ENCODE assay signal across 8 cellular contexts in genomic region chr2:68467077-68467960, GRCh38. TPM values are rescaled to one million over a fixed set of nuclear protein-coding genes. Genes with fewer than 3 reads are reported as not detected.
A peak's percentile ranks its signal among the peaks of the same experiment; 100 is the strongest.
DNase-seq lines count a peak whose midpoint lies in the region; ATAC-seq and TF ChIP-seq lines count a peak whose summit lies in the region.

TSS of gene APLF (plus strand) at chr2:68467585. CDS start at chr2:68467732, 147 bp downstream.
TSS of gene FBXO48 (minus strand) at chr2:68467294. CDS start at chr2:68465145, 2,149 bp downstream.

- no peaks in the 10 kb centered on the region for H3K27me3 Mint-ChIP-seq in IgD-negative memory B cell

- peaks cover 16 to 23% (median 22%) of the 10 kb centered on the region in 3 donors for H3K4me1 Mint-ChIP-seq in IgD-negative memory B cell

- DNase-seq in DMS153 (lab: John Stamatoyannopoulos, UW) (peak; percentile 99), OCI-M1 (lab: John Stamatoyannopoulos, UW) (peak; percentile 98), activated T-cell treated with anti-CD3 and anti-CD28 coated beads for 48 hours (ENCODE audit: low read depth) (peak; percentile 92), epithelial cell of esophagus (ENCODE audit: low read depth) (peak; percentile 99), middle frontal gyrus (ENCODE audit: extremely low spot score, low spot score) (peak; percentile 94)
- DNase-seq in stimulated activated CD8-positive, alpha-beta memory T cell treated with anti-CD3 and anti-CD28 coated beads, Interleukin-2, amount 100 ng/mL, for 1 hour (ENCODE audit: low read depth in 2 of 2): peak; percentile 96

- peak within 1 kb of the TSS; percentile 82 for H3K4me3 ChIP-seq in epithelial cell of esophagus (ENCODE audit: low read length)

- peak within 1 kb of the TSS; percentile 87 to 98 (median 97) for H3K27ac Mint-ChIP-seq in IgD-negative memory B cell

- ATAC-seq in GM21576 (IDR thresholded peaks at IDR 0.05; ENCODE audit: unreplicated experiment): peak; percentile 94

- peak within 1 kb of the TSS; percentile 92 to 98 (median 97) for H3K4me3 Mint-ChIP-seq in IgD-negative memory B cell

- no peaks in the 10 kb centered on the region for H3K36me3 Mint-ChIP-seq in IgD-negative memory B cell

- no peak for TF ChIP-seq CTCF in epithelial cell of esophagus (IDR thresholded peaks at IDR 0.05; ENCODE audit: insufficient read depth, low read depth, low read length, missing control alignments)

- H3K9me3 Mint-ChIP-seq in IgD-negative memory B cell: no peaks in the 10 kb centered on the region

RNA-seq across cellular contexts. Expression of gene APLF, which starts in this region (rescaled TPM):
- polyA plus RNA-seq in IgD-negative memory B cell: 2.3 TPM

RNA-seq across cellular contexts. Expression of gene FBXO48, which starts in this region (rescaled TPM):
- polyA plus RNA-seq in IgD-negative memory B cell: 0.44 TPM

Comparison
In these comparisons a context has a peak if more than half of its experiments do, and no peak if none do; other contexts are left out.
1. Peak in every context shown above with its lines: DNase-seq, ATAC-seq and H3K4me3 ChIP-seq.